1 cellular context compared by ENCODE assay signal in genomic region chr3:37229740-37230139, GRCh38.
TF ChIP-seq lines count a peak whose summit lies in the region.

No MANE protein-coding gene starts in this region.

TF ChIP-seq in K562, 482 proteins besides CTCF, POLR2A, EP300 and RAD21 (continued from another document and continues in another):
- TF ChIP-seq SP2 (IDR thresholded peaks at IDR 0.05; ENCODE audit: extremely low read depth, low read depth, low read length, poor library complexity, severe bottlenecking) (no peak), GABPB2 (CRISPR knock-in tag; conservative IDR thresholded peaks at IDR 0.05) (no peak), ZNF354B (CRISPR knock-in tag; IDR thresholded peaks at IDR 0.05) (no peak), TGIF2 (CRISPR knock-in tag; IDR thresholded peaks at IDR 0.05) (no peak), MTA1 (IDR thresholded peaks at IDR 0.05; ENCODE audit: borderline replicate concordance) (no peak), NR2F6 (CRISPR knock-in tag; IDR thresholded peaks at IDR 0.05) (no peak), RHOXF2B (CRISPR knock-in tag; conservative IDR thresholded peaks at IDR 0.05) (no peak), ZNF134 (CRISPR knock-in tag; conservative IDR thresholded peaks at IDR 0.05) (no peak), ZNF12 (CRISPR knock-in tag; IDR thresholded peaks at IDR 0.05) (no peak), MXI1 (IDR thresholded peaks at IDR 0.05; ENCODE audit: low read depth, low read length) (peak; percentile 52; the same call in 1 of the 2 replicates), JUND (IDR thresholded peaks at IDR 0.05; ENCODE audit: borderline replicate concordance, low read depth, low read length) (peak; percentile 62), JUND (tag; IDR thresholded peaks at IDR 0.05; ENCODE audit: borderline replicate concordance, low read depth, low read length) (peak; percentile 58; the same call in 1 of the 3 replicates), HMBOX1 (IDR thresholded peaks at IDR 0.05) (peak; percentile 60), GTF2F1 (IDR thresholded peaks at IDR 0.05; ENCODE audit: low read depth, low read length) (no peak), ZNF174 (CRISPR knock-in tag; IDR thresholded peaks at IDR 0.05) (no peak), RBM17 (IDR thresholded peaks at IDR 0.05; ENCODE audit: borderline replicate concordance, low read depth, low read length) (no peak), HMGN3 (IDR thresholded peaks at IDR 0.05; ENCODE audit: borderline replicate concordance, extremely low read depth, insufficient read length, low read depth, low read length) (peak; percentile 72), ZNF778 (CRISPR knock-in tag; IDR thresholded peaks at IDR 0.05) (no peak), SRSF7 (optimal IDR thresholded peaks at IDR 0.05; ENCODE audit: low read depth, low read length) (no peak), STAT5B (CRISPR knock-in tag; IDR thresholded peaks at IDR 0.05) (no peak), ZNF668 (CRISPR knock-in tag; IDR thresholded peaks at IDR 0.05) (no peak), CC2D1A (IDR thresholded peaks at IDR 0.05) (peak; percentile 75; the same call in 1 of the 2 replicates), CBFA2T3 (IDR thresholded peaks at IDR 0.05) (peak; percentile 99), FOXA3 (CRISPR knock-in tag; conservative IDR thresholded peaks at IDR 0.05 in 1 of 2, IDR thresholded peaks at IDR 0.05 in 1 of 2) (0 out of 4 replicates have a peak, but pooled peaks of 1 of the 2 experiments have one; percentile 9), ZNF124 (CRISPR knock-in tag; IDR thresholded peaks at IDR 0.05) (no peak), KHSRP (IDR thresholded peaks at IDR 0.05) (no peak; the same call in 1 of the 2 replicates), BRD9 (IDR thresholded peaks at IDR 0.05; ENCODE audit: low read depth, partially characterized antibody) (no peak), CREM (IDR thresholded peaks at IDR 0.05; ENCODE audit: low read depth) (peak; percentile 72; the same call in 1 of the 2 replicates), ID3 (CRISPR knock-in tag; IDR thresholded peaks at IDR 0.05) (no peak), ID3 (tag; IDR thresholded peaks at IDR 0.05) (no peak), ZBTB1 (CRISPR knock-in tag; IDR thresholded peaks at IDR 0.05; ENCODE audit: borderline replicate concordance, low read depth) (no peak), MED1 (CRISPR knock-in tag; IDR thresholded peaks at IDR 0.05; ENCODE audit: borderline replicate concordance) (no peak), ZNF197 (CRISPR knock-in tag; IDR thresholded peaks at IDR 0.05; ENCODE audit: low read depth) (no peak), SMC3 (conservative IDR thresholded peaks at IDR 0.05; ENCODE audit: insufficient read depth, low read depth, low read length) (no peak), XRCC5 (IDR thresholded peaks at IDR 0.05; ENCODE audit: low read depth, low read length) (no peak), TEAD4 (IDR thresholded peaks at IDR 0.05; ENCODE audit: low read length) (peak; percentile 97), TEAD4 (CRISPR knock-in tag; IDR thresholded peaks at IDR 0.05; ENCODE audit: borderline replicate concordance) (no peak), SRSF3 (IDR thresholded peaks at IDR 0.05; ENCODE audit: insufficient read depth, low read length) (no peak), ELF1 (tag; IDR thresholded peaks at IDR 0.05) (no peak; the same call in 1 of the 2 replicates), MCM3 (IDR thresholded peaks at IDR 0.05) (no peak), ZFP36 (IDR thresholded peaks at IDR 0.05; ENCODE audit: low read depth, low read length, partially characterized antibody) (no peak), POLR3G (IDR thresholded peaks at IDR 0.05; ENCODE audit: extremely low read depth, insufficient read length, insufficient replicate concordance) (no peak), HNRNPUL1 (IDR thresholded peaks at IDR 0.05; ENCODE audit: low read length) (no peak), KAT8 (IDR thresholded peaks at IDR 0.05; ENCODE audit: low read depth) (no peak), POLR2H (tag; IDR thresholded peaks at IDR 0.05; ENCODE audit: low read depth) (no peak), MAZ (CRISPR knock-in tag; conservative IDR thresholded peaks at IDR 0.05 in 1 of 2, IDR thresholded peaks at IDR 0.05 in 1 of 2) (peak in 1 of 2 experiments; percentile 62; a peak in 2 of 4 replicates), RNF2 (IDR thresholded peaks at IDR 0.05) (peak; percentile 63; the same call in 1 of the 2 replicates), NR0B1 (IDR thresholded peaks at IDR 0.05; ENCODE audit: partially characterized antibody) (no peak), TSC22D4 (tag; IDR thresholded peaks at IDR 0.05) (no peak), ETS2 (tag; IDR thresholded peaks at IDR 0.05; ENCODE audit: borderline replicate concordance, poor library complexity, severe bottlenecking) (no peak), ELK3 (CRISPR knock-in tag; IDR thresholded peaks at IDR 0.05) (no peak), ZBTB40 (IDR thresholded peaks at IDR 0.05) (0 out of 2 replicates have a peak, but pooled peaks have one; percentile 14), ZBTB40 (CRISPR knock-in tag; IDR thresholded peaks at IDR 0.05) (no peak), RFX7 (CRISPR knock-in tag; IDR thresholded peaks at IDR 0.05) (no peak)
- TF ChIP-seq, protein P1, sequence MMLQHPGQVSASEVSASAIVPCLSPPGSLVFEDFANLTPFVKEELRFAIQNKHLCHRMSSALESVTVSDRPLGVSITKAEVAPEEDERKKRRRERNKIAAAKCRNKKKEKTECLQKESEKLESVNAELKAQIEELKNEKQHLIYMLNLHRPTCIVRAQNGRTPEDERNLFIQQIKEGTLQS (IDR thresholded peaks at IDR 0.05): no peak
- TF ChIP-seq, protein P1 (CRISPR knock-in tag; conservative IDR thresholded peaks at IDR 0.05): no peak
- TF ChIP-seq, protein P2, sequence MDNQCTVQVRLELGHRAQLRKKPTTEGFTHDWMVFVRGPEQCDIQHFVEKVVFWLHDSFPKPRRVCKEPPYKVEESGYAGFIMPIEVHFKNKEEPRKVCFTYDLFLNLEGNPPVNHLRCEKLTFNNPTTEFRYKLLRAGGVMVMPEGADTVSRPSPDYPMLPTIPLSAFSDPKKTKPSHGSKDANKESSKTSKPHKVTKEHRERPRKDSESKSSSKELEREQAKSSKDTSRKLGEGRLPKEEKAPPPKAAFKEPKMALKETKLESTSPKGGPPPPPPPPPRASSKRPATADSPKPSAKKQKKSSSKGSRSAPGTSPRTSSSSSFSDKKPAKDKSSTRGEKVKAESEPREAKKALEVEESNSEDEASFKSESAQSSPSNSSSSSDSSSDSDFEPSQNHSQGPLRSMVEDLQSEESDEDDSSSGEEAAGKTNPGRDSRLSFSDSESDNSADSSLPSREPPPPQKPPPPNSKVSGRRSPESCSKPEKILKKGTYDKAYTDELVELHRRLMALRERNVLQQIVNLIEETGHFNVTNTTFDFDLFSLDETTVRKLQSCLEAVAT (IDR thresholded peaks at IDR 0.05): no peak
- TF ChIP-seq, protein P3, sequence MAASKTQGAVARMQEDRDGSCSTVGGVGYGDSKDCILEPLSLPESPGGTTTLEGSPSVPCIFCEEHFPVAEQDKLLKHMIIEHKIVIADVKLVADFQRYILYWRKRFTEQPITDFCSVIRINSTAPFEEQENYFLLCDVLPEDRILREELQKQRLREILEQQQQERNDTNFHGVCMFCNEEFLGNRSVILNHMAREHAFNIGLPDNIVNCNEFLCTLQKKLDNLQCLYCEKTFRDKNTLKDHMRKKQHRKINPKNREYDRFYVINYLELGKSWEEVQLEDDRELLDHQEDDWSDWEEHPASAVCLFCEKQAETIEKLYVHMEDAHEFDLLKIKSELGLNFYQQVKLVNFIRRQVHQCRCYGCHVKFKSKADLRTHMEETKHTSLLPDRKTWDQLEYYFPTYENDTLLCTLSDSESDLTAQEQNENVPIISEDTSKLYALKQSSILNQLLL (CRISPR knock-in tag; IDR thresholded peaks at IDR 0.05; ENCODE audit: borderline replicate concordance): no peak
